In genomic region chr11:65384301-65384889, GRCh38 we compare ENCODE assay signal across 8 cellular contexts. TPM values are rescaled to one million over a fixed set of nuclear protein-coding genes. Genes with fewer than 3 reads are reported as not detected.
DNase-seq lines count a peak whose midpoint lies in the region; ATAC-seq and TF ChIP-seq lines count a peak whose summit lies in the region.

No MANE protein-coding gene starts in this region.

- H3K4me3 ChIP-seq in heart left ventricle (no peak overlapping the region), brain microvascular endothelial cell (ENCODE audit: low read depth, low read length) (no peak overlapping the region), upper lobe of right lung (no peak overlapping the region)

- intact Hi-C loops in heart left ventricle (cut with DNase I), result loop anchor here in 6 of 10 donors (5.0 kb wide), 4 partner anchors 33 to 128 kb away; no protein-coding TSS in a partner anchor
- intact Hi-C loops in left cardiac atrium (cut with DNase I), result loop anchor here in 1 of 2 donors (5.0 kb wide), 2 partner anchors 33 to 128 kb away; no protein-coding TSS in a partner anchor
- intact Hi-C loops in upper lobe of right lung (cut with DNase I), result no loop called here

- H3K36me3 ChIP-seq in heart left ventricle (peaks cover 0 to 10% (median 0%) of the 10 kb centered on the region in 9 donors), brain microvascular endothelial cell (replicated peaks) (no peaks in the 10 kb centered on the region), upper lobe of right lung (no peaks in the 10 kb centered on the region)

- H3K4me1 ChIP-seq in heart left ventricle, result peaks cover 14 to 80% (median 55%) of the 10 kb centered on the region in 12 donors
- H3K4me1 ChIP-seq in upper lobe of right lung, result peaks cover 75% of the 10 kb centered on the region

- TF ChIP-seq CTCF in heart left ventricle (IDR thresholded peaks at IDR 0.05) (no peak), brain microvascular endothelial cell (IDR thresholded peaks at IDR 0.05; ENCODE audit: low read depth, low read length, missing control alignments) (no peak), upper lobe of right lung (IDR thresholded peaks at IDR 0.05) (no peak)

- in situ Hi-C loops in brain microvascular endothelial cell (cut with HindIII; ENCODE audit: low pct_ligation_motif_present, low sequenced_read_pairs), result no loop called here

- ATAC-seq in heart left ventricle (no peak), left cardiac atrium (no peak), upper lobe of right lung (no peak), HG02610 (IDR thresholded peaks at IDR 0.05; ENCODE audit: unreplicated experiment) (no peak)

- H3K9me3 ChIP-seq in heart left ventricle (no peaks in the 10 kb centered on the region), upper lobe of right lung (no peaks in the 10 kb centered on the region)

- H3K27ac ChIP-seq in heart left ventricle, result peak overlapping the region in 11 of 12 donors; percentile 90 to 99 (median 96)
- H3K27ac ChIP-seq in brain microvascular endothelial cell, result peak overlapping the region; percentile 6
- H3K27ac ChIP-seq in upper lobe of right lung, result peak overlapping the region; percentile 98

- DNase-seq in heart left ventricle, result peak in 1 of 5 donors; percentile 27
- no peak for DNase-seq in left cardiac atrium
- no peak for DNase-seq in brain microvascular endothelial cell
- peak; percentile 58 to 84 for DNase-seq in lung microvascular endothelial cell (ENCODE audit: low read depth in 2 of 2)
- no peak for DNase-seq in upper lobe of right lung
- no peak for DNase-seq in cerebellar cortex (ENCODE audit: low spot score)
- no peak for DNase-seq in NOMO-1 treated with DMSO at 0.1 percent for 48 hours (lab: John Stamatoyannopoulos, UW; ENCODE audit: unreplicated experiment)

- WGBS in heart left ventricle, 4 donors, result 49 to 57% (median 55%) methylated on average over 8 of the region's 8 CpGs

- H3K27me3 ChIP-seq in heart left ventricle (no peaks in the 10 kb centered on the region), brain microvascular endothelial cell (replicated peaks) (no peaks in the 10 kb centered on the region), upper lobe of right lung (no peaks in the 10 kb centered on the region)

- no peak for TF ChIP-seq POLR2A in heart left ventricle (IDR thresholded peaks at IDR 0.05)

RNA-seq across cellular contexts. Expression of gene SLC25A45, which starts 1.9 kb away (rescaled TPM):
- 10 to 100 TPM in 1 of 9 donors, 1 to 10 TPM in 8; 3.8 to 11.6 (median 6.6) TPM for total RNA-seq in heart left ventricle
- polyA plus RNA-seq in heart left ventricle, result 1 to 10 TPM; 3.8 to 6.6 TPM
- total RNA-seq in left cardiac atrium, result 1 to 10 TPM; 4.1 to 7.2 TPM
- total RNA-seq in lung microvascular endothelial cell, result 1.2 and 1.7 TPM in 2 replicates
- 11.5 TPM for total RNA-seq in upper lobe of right lung

RNA-seq across cellular contexts. Expression of gene FRMD8, which starts 2.0 kb away (rescaled TPM):
- total RNA-seq in heart left ventricle (10 to 100 TPM in 7 of 9 donors, 1 to 10 TPM in 2; 6.1 to 24.1 (median 11.3) TPM), left cardiac atrium (10 to 100 TPM; 13.4 to 21.5 TPM), lung microvascular endothelial cell (63.4 and 82.9 TPM in 2 replicates), upper lobe of right lung (37.1 TPM)
- polyA plus RNA-seq in heart left ventricle, result 10 to 100 TPM in 1 of 2 donors, 1 to 10 TPM in 1; 8.0 to 16.3 TPM

RNA-seq across cellular contexts. Expression of gene TIGD3, which starts 29.8 kb away (rescaled TPM):
- total RNA-seq in heart left ventricle (under 1 TPM in 7 of 9 donors, not detected in 2; 0.19 to 0.91 (median 0.47) TPM), left cardiac atrium (under 1 TPM in 1 of 2 donors, not detected in 1; 0.12 TPM), lung microvascular endothelial cell (0.22 TPM in 1 of 2 replicates, not detected in the other), upper lobe of right lung (0.43 TPM)
- polyA plus RNA-seq in heart left ventricle, result under 1 TPM; 0.29 to 0.42 TPM

RNA-seq across cellular contexts. Expression of gene NEAT1, which starts 38.2 kb away (rescaled TPM):
- total RNA-seq in heart left ventricle (100 to 1,000 TPM in 7 of 9 donors, 10 to 100 TPM in 2; 17.0 to 760 (median 507) TPM), left cardiac atrium (100 to 1,000 TPM; 405 to 657 TPM), lung microvascular endothelial cell (26.4 and 94.2 TPM in 2 replicates), upper lobe of right lung (1,120 TPM)
- 100 to 1,000 TPM; 104 to 532 TPM for polyA plus RNA-seq in heart left ventricle

RNA-seq across cellular contexts. Expression of gene DPF2, which starts 50.7 kb away (rescaled TPM):
- total RNA-seq in heart left ventricle (10 to 100 TPM; 41.0 to 55.4 (median 46.2) TPM), left cardiac atrium (10 to 100 TPM; 46.7 to 47.7 TPM), lung microvascular endothelial cell (17.9 and 18.3 TPM in 2 replicates), upper lobe of right lung (53.7 TPM)
- 10 to 100 TPM; 22.9 to 35.1 TPM for polyA plus RNA-seq in heart left ventricle

Comparison
In these comparisons a context has a peak if more than half of its experiments do, and no peak if none do; other contexts are left out.
1. DNase-seq: peak in lung microvascular endothelial cell (2 of 2); none in left cardiac atrium (single experiment), brain microvascular endothelial cell (single experiment), upper lobe of right lung (single experiment), cerebellar cortex (single experiment) and NOMO-1 treated with DMSO at 0.1 percent for 48 hours (single experiment).
2. H3K27ac ChIP-seq: peak in every context shown above with its lines; median percentile 98 in upper lobe of right lung; 96 in heart left ventricle; 6 in brain microvascular endothelial cell.